1 cellular context compared by ENCODE assay signal in the genomic region with DNA sequence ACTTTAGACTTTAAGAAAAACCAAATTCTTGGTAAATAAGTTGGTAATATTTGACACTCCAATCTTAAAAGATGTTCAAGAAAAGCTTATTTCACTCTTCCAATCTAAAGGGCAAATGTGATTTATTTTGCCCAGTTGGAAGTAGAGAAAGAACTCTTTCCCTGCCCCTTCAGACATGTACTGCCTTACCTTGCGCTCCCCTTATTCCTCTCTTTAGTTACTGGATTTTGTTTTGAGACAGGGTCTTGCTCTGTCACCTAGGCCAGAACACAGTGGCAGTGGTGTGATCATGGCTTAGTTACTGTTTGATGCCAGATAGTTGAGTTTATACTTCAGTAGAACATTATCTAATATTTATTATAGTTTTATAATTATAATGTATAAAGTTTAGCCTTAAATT.
TF ChIP-seq lines count a peak whose summit lies in the region.

No MANE protein-coding gene starts in this region.

TF ChIP-seq in GM23338, 12 proteins besides CTCF, POLR2A, EP300 and RAD21:
- TF ChIP-seq, protein P1, sequence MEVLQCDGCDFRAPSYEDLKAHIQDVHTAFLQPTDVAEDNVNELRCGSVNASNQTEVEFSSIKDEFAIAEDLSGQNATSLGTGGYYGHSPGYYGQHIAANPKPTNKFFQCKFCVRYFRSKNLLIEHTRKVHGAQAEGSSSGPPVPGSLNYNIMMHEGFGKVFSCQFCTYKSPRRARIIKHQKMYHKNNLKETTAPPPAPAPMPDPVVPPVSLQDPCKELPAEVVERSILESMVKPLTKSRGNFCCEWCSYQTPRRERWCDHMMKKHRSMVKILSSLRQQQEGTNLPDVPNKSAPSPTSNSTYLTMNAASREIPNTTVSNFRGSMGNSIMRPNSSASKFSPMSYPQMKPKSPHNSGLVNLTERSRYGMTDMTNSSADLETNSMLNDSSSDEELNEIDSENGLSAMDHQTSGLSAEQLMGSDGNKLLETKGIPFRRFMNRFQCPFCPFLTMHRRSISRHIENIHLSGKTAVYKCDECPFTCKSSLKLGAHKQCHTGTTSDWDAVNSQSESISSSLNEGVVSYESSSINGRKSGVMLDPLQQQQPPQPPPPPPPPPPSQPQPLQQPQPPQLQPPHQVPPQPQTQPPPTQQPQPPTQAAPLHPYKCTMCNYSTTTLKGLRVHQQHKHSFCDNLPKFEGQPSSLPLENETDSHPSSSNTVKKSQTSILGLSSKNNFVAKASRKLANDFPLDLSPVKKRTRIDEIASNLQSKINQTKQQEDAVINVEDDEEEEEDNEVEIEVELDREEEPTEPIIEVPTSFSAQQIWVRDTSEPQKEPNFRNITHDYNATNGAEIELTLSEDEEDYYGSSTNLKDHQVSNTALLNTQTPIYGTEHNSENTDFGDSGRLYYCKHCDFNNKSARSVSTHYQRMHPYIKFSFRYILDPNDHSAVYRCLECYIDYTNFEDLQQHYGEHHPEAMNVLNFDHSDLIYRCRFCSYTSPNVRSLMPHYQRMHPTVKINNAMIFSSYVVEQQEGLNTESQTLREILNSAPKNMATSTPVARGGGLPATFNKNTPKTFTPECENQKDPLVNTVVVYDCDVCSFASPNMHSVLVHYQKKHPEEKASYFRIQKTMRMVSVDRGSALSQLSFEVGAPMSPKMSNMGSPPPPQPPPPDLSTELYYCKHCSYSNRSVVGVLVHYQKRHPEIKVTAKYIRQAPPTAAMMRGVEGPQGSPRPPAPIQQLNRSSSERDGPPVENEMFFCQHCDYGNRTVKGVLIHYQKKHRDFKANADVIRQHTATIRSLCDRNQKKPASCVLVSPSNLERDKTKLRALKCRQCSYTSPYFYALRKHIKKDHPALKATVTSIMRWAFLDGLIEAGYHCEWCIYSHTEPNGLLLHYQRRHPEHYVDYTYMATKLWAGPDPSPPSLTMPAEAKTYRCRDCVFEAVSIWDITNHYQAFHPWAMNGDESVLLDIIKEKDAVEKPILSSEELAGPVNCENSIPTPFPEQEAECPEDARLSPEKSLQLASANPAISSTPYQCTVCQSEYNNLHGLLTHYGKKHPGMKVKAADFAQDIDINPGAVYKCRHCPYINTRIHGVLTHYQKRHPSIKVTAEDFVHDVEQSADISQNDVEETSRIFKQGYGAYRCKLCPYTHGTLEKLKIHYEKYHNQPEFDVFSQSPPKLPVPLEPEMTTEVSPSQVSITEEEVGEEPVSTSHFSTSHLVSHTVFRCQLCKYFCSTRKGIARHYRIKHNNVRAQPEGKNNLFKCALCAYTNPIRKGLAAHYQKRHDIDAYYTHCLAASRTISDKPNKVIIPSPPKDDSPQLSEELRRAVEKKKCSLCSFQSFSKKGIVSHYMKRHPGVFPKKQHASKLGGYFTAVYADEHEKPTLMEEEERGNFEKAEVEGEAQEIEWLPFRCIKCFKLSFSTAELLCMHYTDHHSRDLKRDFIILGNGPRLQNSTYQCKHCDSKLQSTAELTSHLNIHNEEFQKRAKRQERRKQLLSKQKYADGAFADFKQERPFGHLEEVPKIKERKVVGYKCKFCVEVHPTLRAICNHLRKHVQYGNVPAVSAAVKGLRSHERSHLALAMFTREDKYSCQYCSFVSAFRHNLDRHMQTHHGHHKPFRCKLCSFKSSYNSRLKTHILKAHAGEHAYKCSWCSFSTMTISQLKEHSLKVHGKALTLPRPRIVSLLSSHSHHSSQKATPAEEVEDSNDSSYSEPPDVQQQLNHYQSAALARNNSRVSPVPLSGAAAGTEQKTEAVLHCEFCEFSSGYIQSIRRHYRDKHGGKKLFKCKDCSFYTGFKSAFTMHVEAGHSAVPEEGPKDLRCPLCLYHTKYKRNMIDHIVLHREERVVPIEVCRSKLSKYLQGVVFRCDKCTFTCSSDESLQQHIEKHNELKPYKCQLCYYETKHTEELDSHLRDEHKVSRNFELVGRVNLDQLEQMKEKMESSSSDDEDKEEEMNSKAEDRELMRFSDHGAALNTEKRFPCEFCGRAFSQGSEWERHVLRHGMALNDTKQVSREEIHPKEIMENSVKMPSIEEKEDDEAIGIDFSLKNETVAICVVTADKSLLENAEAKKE (CRISPR knock-in tag; IDR thresholded peaks at IDR 0.05): no peak
- TF ChIP-seq JUNB (IDR thresholded peaks at IDR 0.05; ENCODE audit: unreplicated experiment) (no peak), ZNF114 (CRISPR knock-in tag; IDR thresholded peaks at IDR 0.05) (no peak), CREB1 (CRISPR knock-in tag; IDR thresholded peaks at IDR 0.05; ENCODE audit: low read depth) (no peak), EZH2phosphoT487 (IDR thresholded peaks at IDR 0.05; ENCODE audit: unreplicated experiment) (no peak), ZNF331 (CRISPR knock-in tag; IDR thresholded peaks at IDR 0.05; ENCODE audit: low read depth) (no peak), EZH2 (IDR thresholded peaks at IDR 0.05; ENCODE audit: low read depth, unreplicated experiment) (no peak), NANOG (IDR thresholded peaks at IDR 0.05; ENCODE audit: borderline replicate concordance) (no peak), STAT1 (IDR thresholded peaks at IDR 0.05; ENCODE audit: unreplicated experiment) (no peak), POLR2AphosphoS5 (IDR thresholded peaks at IDR 0.05; ENCODE audit: low read depth) (no peak)
- TF ChIP-seq, protein P2, sequence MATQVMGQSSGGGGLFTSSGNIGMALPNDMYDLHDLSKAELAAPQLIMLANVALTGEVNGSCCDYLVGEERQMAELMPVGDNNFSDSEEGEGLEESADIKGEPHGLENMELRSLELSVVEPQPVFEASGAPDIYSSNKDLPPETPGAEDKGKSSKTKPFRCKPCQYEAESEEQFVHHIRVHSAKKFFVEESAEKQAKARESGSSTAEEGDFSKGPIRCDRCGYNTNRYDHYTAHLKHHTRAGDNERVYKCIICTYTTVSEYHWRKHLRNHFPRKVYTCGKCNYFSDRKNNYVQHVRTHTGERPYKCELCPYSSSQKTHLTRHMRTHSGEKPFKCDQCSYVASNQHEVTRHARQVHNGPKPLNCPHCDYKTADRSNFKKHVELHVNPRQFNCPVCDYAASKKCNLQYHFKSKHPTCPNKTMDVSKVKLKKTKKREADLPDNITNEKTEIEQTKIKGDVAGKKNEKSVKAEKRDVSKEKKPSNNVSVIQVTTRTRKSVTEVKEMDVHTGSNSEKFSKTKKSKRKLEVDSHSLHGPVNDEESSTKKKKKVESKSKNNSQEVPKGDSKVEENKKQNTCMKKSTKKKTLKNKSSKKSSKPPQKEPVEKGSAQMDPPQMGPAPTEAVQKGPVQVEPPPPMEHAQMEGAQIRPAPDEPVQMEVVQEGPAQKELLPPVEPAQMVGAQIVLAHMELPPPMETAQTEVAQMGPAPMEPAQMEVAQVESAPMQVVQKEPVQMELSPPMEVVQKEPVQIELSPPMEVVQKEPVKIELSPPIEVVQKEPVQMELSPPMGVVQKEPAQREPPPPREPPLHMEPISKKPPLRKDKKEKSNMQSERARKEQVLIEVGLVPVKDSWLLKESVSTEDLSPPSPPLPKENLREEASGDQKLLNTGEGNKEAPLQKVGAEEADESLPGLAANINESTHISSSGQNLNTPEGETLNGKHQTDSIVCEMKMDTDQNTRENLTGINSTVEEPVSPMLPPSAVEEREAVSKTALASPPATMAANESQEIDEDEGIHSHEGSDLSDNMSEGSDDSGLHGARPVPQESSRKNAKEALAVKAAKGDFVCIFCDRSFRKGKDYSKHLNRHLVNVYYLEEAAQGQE (IDR thresholded peaks at IDR 0.05; ENCODE audit: unreplicated experiment): no peak
- TF ChIP-seq, protein P3, sequence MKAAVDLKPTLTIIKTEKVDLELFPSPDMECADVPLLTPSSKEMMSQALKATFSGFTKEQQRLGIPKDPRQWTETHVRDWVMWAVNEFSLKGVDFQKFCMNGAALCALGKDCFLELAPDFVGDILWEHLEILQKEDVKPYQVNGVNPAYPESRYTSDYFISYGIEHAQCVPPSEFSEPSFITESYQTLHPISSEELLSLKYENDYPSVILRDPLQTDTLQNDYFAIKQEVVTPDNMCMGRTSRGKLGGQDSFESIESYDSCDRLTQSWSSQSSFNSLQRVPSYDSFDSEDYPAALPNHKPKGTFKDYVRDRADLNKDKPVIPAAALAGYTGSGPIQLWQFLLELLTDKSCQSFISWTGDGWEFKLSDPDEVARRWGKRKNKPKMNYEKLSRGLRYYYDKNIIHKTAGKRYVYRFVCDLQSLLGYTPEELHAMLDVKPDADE (IDR thresholded peaks at IDR 0.05): no peak
